In the genomic region with DNA sequence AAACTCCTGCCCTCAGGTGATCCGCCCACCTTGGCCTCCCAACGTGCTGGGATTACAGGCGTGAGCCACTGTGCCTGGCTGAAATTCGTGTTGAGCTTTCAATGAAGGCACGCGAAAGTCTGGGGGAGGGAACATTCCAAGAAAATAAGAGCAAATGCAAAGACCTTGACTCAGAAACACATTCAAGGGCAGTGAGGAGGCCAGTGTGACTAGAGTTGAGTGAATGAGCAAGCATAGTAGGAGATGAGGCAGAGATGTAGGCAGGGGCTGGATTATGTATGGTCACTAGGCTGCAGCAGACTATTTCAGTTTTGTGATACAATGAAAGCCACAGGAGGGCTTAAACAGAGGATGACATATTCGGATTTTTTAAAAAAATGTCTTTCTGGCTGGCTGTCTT, we compare ENCODE assay signal across 27 cellular contexts.
"Had no signal": no experiment of that assay in that cellular context is flagged by ENCODE, and none has a peak within 500 bp of the region (broad histone marks: within the 10 kb centered on the region; RNA-seq: fewer than 3 reads in every experiment).

No MANE protein-coding gene starts in this region.

- DNase-seq: colonic mucosa; effector CD8-positive, alpha-beta T cell; endodermal cell; foreskin melanocyte; glutamatergic neuron; heart right ventricle; hippocampal formation; immature natural killer cell; left ventricle myocardium superior; lower lobe of right lung; natural killer cell; occipital lobe; right lobe of liver; small intestine; stimulated activated CD4-positive, alpha-beta T cell treated with anti-CD3 and anti-CD28 coated beads, Interleukin-12 subunit alpha, Interleukin-12 subunit beta, amount 100 ng/mL, for 4 hours; stimulated activated CD4-positive, alpha-beta T cell treated with anti-CD3 and anti-CD28 coated beads, Interleukin-1b, Interleukin-23, amount 100 ng/mL, for 48 hours; stimulated activated CD4-positive, alpha-beta T cell treated with anti-CD3 and anti-CD28 coated beads, Interleukin-4, amount 100 ng/mL, for 1 hour; stimulated activated CD8-positive, alpha-beta memory T cell treated with anti-CD3 and anti-CD28 coated beads, Interleukin-4, amount 100 ng/mL, for 48 hours; stimulated activated naive CD4-positive, alpha-beta T cell; stimulated activated naive CD8-positive, alpha-beta T cell treated with anti-CD3 and anti-CD28 coated beads, Interleukin-15, amount 100 ng/mL, for 72 hours; transverse colon had no signal

- H3K27ac ChIP-seq: colonic mucosa, heart right ventricle, lower lobe of right lung, parathyroid adenoma, right lobe of liver, suprapubic skin, transverse colon, vagina had no signal

- H3K27ac Mint-ChIP-seq: dendritic cell treated with granulocyte-macrophage colony-stimulating factor and Interleukin-4, amounts not matched to agents 40 ng/mL and 50 ng/mL, for 4 days; endodermal cell; immature natural killer cell; natural killer cell; progenitor cell of endocrine pancreas; stimulated activated naive CD8-positive, alpha-beta T cell treated with anti-CD3 and anti-CD28 coated beads, Interleukin-15, amount 100 ng/mL, for 72 hours had no signal

- H3K9me3 ChIP-seq: colonic mucosa, heart right ventricle, lower lobe of right lung, right lobe of liver, suprapubic skin, transverse colon, vagina had no signal

- H3K4me1 ChIP-seq: colonic mucosa, heart right ventricle, lower lobe of right lung, parathyroid adenoma, right lobe of liver, suprapubic skin, transverse colon, vagina had no signal

- H3K79me2 ChIP-seq: parathyroid adenoma had no signal

- H3K4me3 ChIP-seq: colonic mucosa, heart right ventricle, lower lobe of right lung, right lobe of liver, suprapubic skin, transverse colon, vagina had no signal

- H3K36me3 Mint-ChIP-seq: natural killer cell had no signal

- H3K4me1 Mint-ChIP-seq: immature natural killer cell; stimulated activated naive CD8-positive, alpha-beta T cell treated with anti-CD3 and anti-CD28 coated beads, Interleukin-15, amount 100 ng/mL, for 72 hours had no signal

- H2AFZ ChIP-seq: parathyroid adenoma had no signal

- H3K4me3 Mint-ChIP-seq: dendritic cell treated with granulocyte-macrophage colony-stimulating factor and Interleukin-4, amounts not matched to agents 40 ng/mL and 50 ng/mL, for 4 days; endodermal cell; immature natural killer cell; natural killer cell; stimulated activated naive CD8-positive, alpha-beta T cell treated with anti-CD3 and anti-CD28 coated beads, Interleukin-15, amount 100 ng/mL, for 72 hours had no signal

- H3K27me3 ChIP-seq: colonic mucosa, right lobe of liver, vagina had no signal

- H3K9ac ChIP-seq: parathyroid adenoma had no signal

- ATAC-seq: esophagus mucosa; heart right ventricle; left ventricle myocardium superior; lower lobe of right lung; natural killer cell; right lobe of liver; stimulated activated naive CD8-positive, alpha-beta T cell treated with anti-CD3 and anti-CD28 coated beads, Interleukin-15, amount 100 ng/mL, for 72 hours had no signal

- H3K9me3 Mint-ChIP-seq: dendritic cell treated with granulocyte-macrophage colony-stimulating factor and Interleukin-4, amounts not matched to agents 40 ng/mL and 50 ng/mL, for 4 days; endodermal cell; natural killer cell; stimulated activated naive CD8-positive, alpha-beta T cell treated with anti-CD3 and anti-CD28 coated beads, Interleukin-15, amount 100 ng/mL, for 72 hours had no signal

- H3K36me3 ChIP-seq: colonic mucosa, heart right ventricle, lower lobe of right lung, right lobe of liver, suprapubic skin, transverse colon, vagina had no signal
